ENCODE assay signal across 8 cellular contexts in genomic region chr2:122451040-122451439, GRCh38.
DNase-seq lines count a peak whose midpoint lies in the region; ATAC-seq and TF ChIP-seq lines count a peak whose summit lies in the region.

No MANE protein-coding gene starts in this region.

- no peak overlapping the region for H3K27ac Mint-ChIP-seq in activated naive CD4-positive, alpha-beta T cell treated with anti-CD3 and anti-CD28 coated beads, Interleukin-2, amount 10 ng/mL, durations not matched to agents 7 days and 5 days

- no peaks in the 10 kb centered on the region for H3K27me3 Mint-ChIP-seq in activated naive CD4-positive, alpha-beta T cell treated with anti-CD3 and anti-CD28 coated beads, Interleukin-2, amount 10 ng/mL, durations not matched to agents 7 days and 5 days

- 68% methylated on average over 4 of the region's 4 CpGs for whole genome bisulfite sequencing in prostate gland
- WGBS in thyroid gland, 2 donors, result 64% methylated on average over 4 of the region's 4 CpGs

- TF ChIP-seq POLR2A in prostate gland (IDR thresholded peaks at IDR 0.05) (no peak), thyroid gland (IDR thresholded peaks at IDR 0.05) (no peak)

- intact Hi-C loops in prostate gland (cut with DNase I), result no loop called here
- intact Hi-C loops in thyroid gland (cut with DNase I), result no loop called here

- H3K4me1 Mint-ChIP-seq in activated naive CD4-positive, alpha-beta T cell treated with anti-CD3 and anti-CD28 coated beads, Interleukin-2, amount 10 ng/mL, durations not matched to agents 7 days and 5 days, result no peaks in the 10 kb centered on the region

- H3K36me3 ChIP-seq in prostate gland (no peaks in the 10 kb centered on the region), thyroid gland (no peaks in the 10 kb centered on the region)

- peak in 3 of 4 experiments; percentile 7 to 39 (median 38) for TF ChIP-seq CTCF in prostate gland (IDR thresholded peaks at IDR 0.05)
- TF ChIP-seq CTCF in thyroid gland (IDR thresholded peaks at IDR 0.05), result no peak

- CTCF ChIA-PET in activated naive CD4-positive, alpha-beta T cell treated with anti-CD3 and anti-CD28 coated beads, Interleukin-2, amount 10 ng/mL, durations not matched to agents 7 days and 5 days (lab: Charles Lee), result interaction anchor here (1.5 kb wide), 1 partner anchor 476 kb away, joined by 5 read pairs; no protein-coding TSS in a partner anchor

- no peaks in the 10 kb centered on the region for H3K27me3 ChIP-seq in prostate gland (replicated peaks; ENCODE audit: insufficient read depth)
- no peaks in the 10 kb centered on the region for H3K27me3 ChIP-seq in thyroid gland

- H3K27ac ChIP-seq in prostate gland (no peak overlapping the region), thyroid gland (no peak overlapping the region)

- peaks cover 1% of the 10 kb centered on the region for H3K9me3 Mint-ChIP-seq in activated naive CD4-positive, alpha-beta T cell treated with anti-CD3 and anti-CD28 coated beads, Interleukin-2, amount 10 ng/mL, durations not matched to agents 7 days and 5 days

- H3K4me1 ChIP-seq in prostate gland (replicated peaks), result no peaks in the 10 kb centered on the region
- no peaks in the 10 kb centered on the region for H3K4me1 ChIP-seq in thyroid gland

- ATAC-seq in GM21390 (IDR thresholded peaks at IDR 0.05; ENCODE audit: unreplicated experiment), result peak; percentile 71

- H3K4me3 ChIP-seq in prostate gland, result no peak overlapping the region
- H3K4me3 ChIP-seq in thyroid gland (replicated peaks in 1 of 3), result no peak overlapping the region

- H3K4me3 Mint-ChIP-seq in activated naive CD4-positive, alpha-beta T cell treated with anti-CD3 and anti-CD28 coated beads, Interleukin-2, amount 10 ng/mL, durations not matched to agents 7 days and 5 days, result no peak overlapping the region

- peak; percentile 23 for DNase-seq in CD1c-positive myeloid dendritic cell (ENCODE audit: extremely low spot score)
- DNase-seq in NCI-H146 (lab: John Stamatoyannopoulos, UW), result peak; percentile 35
- DNase-seq in T47D (ENCODE audit: low read depth in 1 of 2, low spot score in 1 of 2), result peak; percentile 2 to 62
- DNase-seq in prostate gland (ENCODE audit: low spot score), result no peak
- no peak for DNase-seq in DMS153 (lab: John Stamatoyannopoulos, UW)
- no peak for DNase-seq in thyroid gland
- no peak for DNase-seq in activated naive CD4-positive, alpha-beta T cell treated with anti-CD3 and anti-CD28 coated beads, Interleukin-2, amount 10 ng/mL, durations not matched to agents 7 days and 5 days

- no peaks in the 10 kb centered on the region for H3K36me3 Mint-ChIP-seq in activated naive CD4-positive, alpha-beta T cell treated with anti-CD3 and anti-CD28 coated beads, Interleukin-2, amount 10 ng/mL, durations not matched to agents 7 days and 5 days

- in situ Hi-C loops in T47D (cut with HindIII; ENCODE audit: low pct_unique_long_range_greater_than_20kb, low sequenced_read_pairs), result no loop called here

- no peaks in the 10 kb centered on the region for H3K9me3 ChIP-seq in prostate gland
- H3K9me3 ChIP-seq in thyroid gland, result no peaks in the 10 kb centered on the region

Comparison
In these comparisons a context has a peak if more than half of its experiments do, and no peak if none do; other contexts are left out.
1. DNase-seq: peak in CD1c-positive myeloid dendritic cell (single experiment), NCI-H146 (single experiment) and T47D (2 of 2); none in prostate gland (single experiment), DMS153 (single experiment), thyroid gland (0 of 2) and activated naive CD4-positive, alpha-beta T cell treated with anti-CD3 and anti-CD28 coated beads, Interleukin-2, amount 10 ng/mL, durations not matched to agents 7 days and 5 days (single experiment).
2. CTCF ChIP-seq: peak in prostate gland (3 of 4); none in thyroid gland (0 of 6).